ENCODE assay signal across 19 cellular contexts in genomic region chr15:47822066-47822465, GRCh38.
DNase-seq lines count a peak whose midpoint lies in the region; ATAC-seq, FAIRE-seq and TF ChIP-seq lines count a peak whose summit lies in the region.
"Had no signal": no experiment of that assay in that cellular context is flagged by ENCODE, and none has a peak within 500 bp of the region (broad histone marks: within the 10 kb centered on the region; RNA-seq: fewer than 3 reads in every experiment).

No MANE protein-coding gene starts in this region.

- H3K27ac ChIP-seq in BLaER1 (no peak overlapping the region), pancreas (no peak overlapping the region)
- H3K27ac ChIP-seq: KMS-11 had no signal

- H3K36me3 ChIP-seq in BLaER1 (no peaks in the 10 kb centered on the region), pancreas (no peaks in the 10 kb centered on the region)
- H3K36me3 ChIP-seq: MG63 had no signal

- H3K9me3 ChIP-seq in BLaER1, result no peaks in the 10 kb centered on the region
- no peaks in the 10 kb centered on the region for H3K9me3 ChIP-seq in pancreas
- H3K9me3 ChIP-seq: MG63 had no signal

- no peaks in the 10 kb centered on the region for H3K9me3 Mint-ChIP-seq in chondrocyte (ENCODE audit: low read depth)

- TF ChIP-seq CTCF in pancreas (IDR thresholded peaks at IDR 0.05) (no peak), chondrocyte (IDR thresholded peaks at IDR 0.05) (no peak)

- H3K4me1 ChIP-seq in BLaER1 (peaks cover 8% of the 10 kb centered on the region; the same call in 1 of the 2 replicates), pancreas (peaks cover 5 to 11% (median 9%) of the 10 kb centered on the region in 3 donors)

- intact Hi-C loops in pancreas (cut with DNase I), result no loop called here

- ATAC-seq in pancreas, result peak in 3 of 4 donors; percentile 22 to 68 (median 39)
- ATAC-seq: CD8-positive, alpha-beta T cell; HepG2; Panc1 had no signal

- H3K4me3 ChIP-seq in BLaER1, result no peak overlapping the region
- no peak overlapping the region for H3K4me3 ChIP-seq in pancreas
- H3K4me3 ChIP-seq: MG63 had no signal

- no peak overlapping the region for H3K9ac ChIP-seq in BLaER1
- H3K9ac ChIP-seq: KMS-11 had no signal

- H3K36me3 Mint-ChIP-seq in chondrocyte (ENCODE audit: low read depth), result no peaks in the 10 kb centered on the region
- H3K36me3 Mint-ChIP-seq: CD8-positive, alpha-beta T cell had no signal

- H3K4me3 Mint-ChIP-seq in chondrocyte (ENCODE audit: unreplicated experiment), result no peak overlapping the region
- H3K4me3 Mint-ChIP-seq: CD8-positive, alpha-beta T cell had no signal

- H3K4me2 ChIP-seq in BLaER1, result peak overlapping the region; percentile 9; the same call in 1 of the 2 replicates
- H3K4me2 ChIP-seq: KMS-11 had no signal

- DNase-seq in SK-N-DZ (ENCODE audit: low spot score) (peak; percentile 29), kidney tubule cell (ENCODE audit: low spot score) (peak; percentile 55), pancreas (peak in 1 of 6 donors; percentile 43), ecto neural progenitor cell (ENCODE audit: low spot score) (no peak), chondrocyte (ENCODE audit: low spot score) (no peak), HCEC 1CT (no peak)
- no peak for DNase-seq in activated effector memory CD4-positive, alpha-beta T cell treated with anti-CD3 and anti-CD28 coated beads, Interleukin-2, amount 50 U/mL, for 16 hours
- DNase-seq: AML-193; CD8-positive, alpha-beta T cell; MG63; NCI-H1092 treated with DMSO at 0.1 percent for 48 hours; NCI-H1694; NCI-H748 treated with DMSO at 0.1 percent for 48 hours; SHP77 had no signal

- WGBS in pancreas, 2 donors, result 54 to 61% methylated on average over 4 of the region's 4 CpGs

- no peaks in the 10 kb centered on the region for H4K20me1 ChIP-seq in BLaER1

- peaks cover 24% of the 10 kb centered on the region for H3K4me1 Mint-ChIP-seq in chondrocyte (ENCODE audit: low read depth)

- FAIRE-seq in pancreas (lab: Jason Lieb, UNC), result no peak
- FAIRE-seq: H54, HepG2 had no signal

- no peak overlapping the region for H3K27ac Mint-ChIP-seq in chondrocyte (ENCODE audit: unreplicated experiment)
- H3K27ac Mint-ChIP-seq: CD8-positive, alpha-beta T cell had no signal

- H3K27me3 ChIP-seq in BLaER1 (no peaks in the 10 kb centered on the region), pancreas (no peaks in the 10 kb centered on the region)
- H3K27me3 ChIP-seq: MG63 had no signal

- H3K27me3 Mint-ChIP-seq in chondrocyte (ENCODE audit: low read depth), result peaks cover 1% of the 10 kb centered on the region

Comparison
In these comparisons a context has a peak if more than half of its experiments do, and no peak if none do; other contexts are left out.
1. DNase-seq: peak in SK-N-DZ (single experiment) and kidney tubule cell (single experiment); none in ecto neural progenitor cell (single experiment), activated effector memory CD4-positive, alpha-beta T cell treated with anti-CD3 and anti-CD28 coated beads, Interleukin-2, amount 50 U/mL, for 16 hours (single experiment), chondrocyte (single experiment) and HCEC 1CT (single experiment).